ENCODE assay signal across 9 cellular contexts in genomic region chr15:39411102-39411989, GRCh38.
DNase-seq lines count a peak whose midpoint lies in the region; ATAC-seq, FAIRE-seq and TF ChIP-seq lines count a peak whose summit lies in the region.
"Had no signal": no experiment of that assay in that cellular context is flagged by ENCODE, and none has a peak within 500 bp of the region (broad histone marks: within the 10 kb centered on the region; RNA-seq: fewer than 3 reads in every experiment).

No MANE protein-coding gene starts in this region.

- H3K9me3 ChIP-seq in kidney (ENCODE audit: control insufficient read depth in 1 of 2, low read length in 2 of 2): no peaks in the 10 kb centered on the region
- H3K9me3 ChIP-seq: colonic mucosa had no signal

- no peaks in the 10 kb centered on the region for H3K27me3 Mint-ChIP-seq in HFFc6 (ENCODE audit: insufficient read depth)

- H3K4me3 ChIP-seq in kidney (ENCODE audit: low read length in 2 of 2): no peak overlapping the region
- H3K4me3 ChIP-seq: colonic mucosa had no signal

- intact Hi-C loops in kidney (cut with DNase I): no loop called here

- peaks cover 77% of the 10 kb centered on the region for H3K4me1 Mint-ChIP-seq in HFFc6 (ENCODE audit: low read depth)

- in situ Hi-C loops in KBM-7 (cut with MboI; ENCODE audit: low pct_unique_long_range_greater_than_20kb, low sequenced_read_pairs): no loop called here

- H3K36me3 ChIP-seq in kidney (ENCODE audit: control insufficient read depth in 1 of 2, insufficient read depth in 2 of 2, low read length in 2 of 2): no peaks in the 10 kb centered on the region
- H3K36me3 ChIP-seq: colonic mucosa had no signal

- peak overlapping the region; percentile 30; the same call in 1 of the 2 replicates for H3K27ac Mint-ChIP-seq in HFFc6

- peaks cover 13% of the 10 kb centered on the region for H3K36me3 Mint-ChIP-seq in HFFc6 (ENCODE audit: low read depth)

- FAIRE-seq in kidney (lab: Jason Lieb, UNC): no peak

- no peak overlapping the region for H3K9ac ChIP-seq in kidney (ENCODE audit: low read length in 2 of 2)

- peaks cover 11% of the 10 kb centered on the region for H3K9me3 Mint-ChIP-seq in HFFc6

- peak; percentile 96 for ATAC-seq in GM18870 (IDR thresholded peaks at IDR 0.05; ENCODE audit: unreplicated experiment)

- no peak overlapping the region for H3K27ac ChIP-seq in kidney (ENCODE audit: low read depth in 2 of 2, low read length in 2 of 2)
- H3K27ac ChIP-seq: colonic mucosa had no signal

- DNase-seq in HFFc6 (no peak), KBM-7 (peak; percentile 27), kidney tubule cell (ENCODE audit: low spot score) (peak; percentile 86), NCI-H226 (no peak), kidney (no peak), NCI-H1092 treated with DMSO at 0.1 percent for 48 hours (lab: John Stamatoyannopoulos, UW) (no peak), germinal center (ENCODE audit: low spot score) (no peak)
- DNase-seq: colonic mucosa had no signal

- TF ChIP-seq CTCF in HFFc6 (IDR thresholded peaks at IDR 0.05) (no peak), kidney (IDR thresholded peaks at IDR 0.05; ENCODE audit: borderline replicate concordance, extremely low read depth, insufficient read depth) (no peak)

- H3K4me3 Mint-ChIP-seq in HFFc6: no peak overlapping the region

- no peaks in the 10 kb centered on the region for H3K4me1 ChIP-seq in kidney (ENCODE audit: control insufficient read depth in 1 of 2, insufficient read depth in 1 of 2, low read depth in 1 of 2, low read length in 2 of 2)
- H3K4me1 ChIP-seq: colonic mucosa had no signal

Comparison
In these comparisons a context has a peak if more than half of its experiments do, and no peak if none do; other contexts are left out.
1. DNase-seq: peak in KBM-7 (single experiment) and kidney tubule cell (single experiment); none in HFFc6 (single experiment), NCI-H226 (single experiment), kidney (single experiment), NCI-H1092 treated with DMSO at 0.1 percent for 48 hours (single experiment) and germinal center (single experiment).